Comparison of ENCODE assay signal across 14 cellular contexts in genomic region chr12:124499873-124500231, GRCh38.
A peak's percentile ranks its signal among the peaks of the same experiment; 100 is the strongest.
DNase-seq lines count a peak whose midpoint lies in the region; ATAC-seq and TF ChIP-seq lines count a peak whose summit lies in the region.
"Had no signal": no experiment of that assay in that cellular context is flagged by ENCODE, and none has a peak within 500 bp of the region (broad histone marks: within the 10 kb centered on the region; RNA-seq: fewer than 3 reads in every experiment).

No MANE protein-coding gene starts in this region.

- no peak overlapping the region for H3K4me2 ChIP-seq in mammary epithelial cell (ENCODE audit: insufficient read depth, low read depth, low read length)

- no peaks in the 10 kb centered on the region for H3K27me3 Mint-ChIP-seq in MCF 10A (ENCODE audit: insufficient read depth, unreplicated experiment)
- peaks cover 4% of the 10 kb centered on the region for H3K27me3 Mint-ChIP-seq in brain
- no peaks in the 10 kb centered on the region for H3K27me3 Mint-ChIP-seq in nephron (ENCODE audit: low read depth)
- H3K27me3 Mint-ChIP-seq: activated B cell treated with CpG ODN at 0.5 μM for 24 hours; activated CD8-positive, alpha-beta memory T cell treated with anti-CD3 and anti-CD28 coated beads, Interleukin-2, amount 10 ng/mL, durations not matched to agents 7 days and 5 days had no signal

- no peak overlapping the region for H2AFZ ChIP-seq in mammary epithelial cell (ENCODE audit: low read depth, low read length)
- H2AFZ ChIP-seq: parathyroid adenoma had no signal

- H3K79me2 ChIP-seq in mammary epithelial cell (ENCODE audit: insufficient read depth, low read length) = peaks cover 100% of the 10 kb centered on the region

- DNase-seq in MCF 10A (ENCODE audit: unreplicated experiment) = no peak
- no peak for DNase-seq in mammary epithelial cell
- no peak for DNase-seq in tibial nerve (ENCODE audit: low spot score in 2 of 2)
- DNase-seq in NCI-H187 treated with DMSO at 0.1 percent for 48 hours (lab: John Stamatoyannopoulos, UW) = no peak
- DNase-seq in stimulated activated naive CD4-positive, alpha-beta T cell (lab: John Stamatoyannopoulos, UW) = no peak
- DNase-seq: activated B cell treated with CpG ODN at 0.5 μM for 24 hours; activated CD8-positive, alpha-beta memory T cell treated with anti-CD3 and anti-CD28 coated beads, Interleukin-2, amount 10 ng/mL, durations not matched to agents 7 days and 5 days; NCI-H1930; NCI-H526; T-helper 1 cell had no signal

- ATAC-seq in GM18502 (IDR thresholded peaks at IDR 0.05; ENCODE audit: poor library complexity, unreplicated experiment) = no peak
- ATAC-seq: activated CD8-positive, alpha-beta memory T cell treated with anti-CD3 and anti-CD28 coated beads, Interleukin-2, amount 10 ng/mL, durations not matched to agents 7 days and 5 days had no signal

- dilution Hi-C loops in mammary epithelial cell (cut with HindIII; ENCODE audit: low sequenced_read_pairs) = loop anchor here (5.0 to 10.0 kb wide), 4 partner anchors 58 to 237 kb away; no protein-coding TSS in a partner anchor

- H3K27me3 ChIP-seq in mammary epithelial cell (ENCODE audit: insufficient read depth, low read length) (no peaks in the 10 kb centered on the region), tibial nerve (no peaks in the 10 kb centered on the region)

- TF ChIP-seq CTCF in MCF 10A (IDR thresholded peaks at IDR 0.05; ENCODE audit: unreplicated experiment) (no peak), mammary epithelial cell (conservative IDR thresholded peaks at IDR 0.05 in 1 of 2, IDR thresholded peaks at IDR 0.05 in 1 of 2; ENCODE audit: extremely low read depth in 1 of 2, insufficient read depth in 1 of 2, low read depth in 1 of 2, low read length in 2 of 2) (no peak), brain (conservative IDR thresholded peaks at IDR 0.05) (no peak), nephron (IDR thresholded peaks at IDR 0.05; ENCODE audit: unreplicated experiment in 3 of 3) (no peak), tibial nerve (IDR thresholded peaks at IDR 0.05) (no peak)

- no peak overlapping the region for H3K9ac ChIP-seq in mammary epithelial cell (ENCODE audit: insufficient read depth, low read length)
- H3K9ac ChIP-seq: parathyroid adenoma had no signal

- no peaks in the 10 kb centered on the region for H3K36me3 ChIP-seq in mammary epithelial cell (ENCODE audit: insufficient read depth, low read length)
- peaks cover 0 to 4% (median 0%) of the 10 kb centered on the region in 3 donors for H3K36me3 ChIP-seq in tibial nerve

- H3K9me3 ChIP-seq in mammary epithelial cell (replicated peaks; ENCODE audit: insufficient read depth, low read length) (no peaks in the 10 kb centered on the region), tibial nerve (no peaks in the 10 kb centered on the region)

- H3K4me1 Mint-ChIP-seq in MCF 10A (ENCODE audit: insufficient read depth, unreplicated experiment) (peaks cover 40% of the 10 kb centered on the region), brain (peaks cover 76% of the 10 kb centered on the region), nephron (peaks cover 73% of the 10 kb centered on the region)

- TF ChIP-seq EP300 in tibial nerve (IDR thresholded peaks at IDR 0.05) = no peak

- in situ Hi-C loops in mammary epithelial cell (cut with MboI; ENCODE audit: low sequenced_read_pairs in 2 of 2) = no loop called here

- CTCF ChIA-PET in MCF 10A (lab: Yijun Ruan, JAX) (interaction anchor here (0.5 to 0.6 kb wide), 2 partner anchors 256 to 463 kb away, joined by 3 read pairs; no protein-coding TSS in a partner anchor), mammary epithelial cell (lab: Charles Lee; ENCODE audit: low non-redundant PET) (interaction anchor here (0.6 kb wide), 1 partner anchor 17 kb away, joined by 4 read pairs; no protein-coding TSS in a partner anchor)

- H3K4me3 ChIP-seq in mammary epithelial cell (replicated peaks in 1 of 3; ENCODE audit: insufficient read depth in 1 of 3, low read depth in 2 of 3, low read length in 3 of 3) = no peak overlapping the region
- H3K4me3 ChIP-seq in tibial nerve = no peak overlapping the region

- H4K20me1 ChIP-seq in mammary epithelial cell (ENCODE audit: insufficient read depth, low read length) = no peaks in the 10 kb centered on the region

- H3K9me3 Mint-ChIP-seq in MCF 10A (ENCODE audit: unreplicated experiment) (no peaks in the 10 kb centered on the region), brain (no peaks in the 10 kb centered on the region), nephron (no peaks in the 10 kb centered on the region)
- H3K9me3 Mint-ChIP-seq: activated B cell treated with CpG ODN at 0.5 μM for 24 hours had no signal

- no peak overlapping the region for H3K27ac Mint-ChIP-seq in MCF 10A (ENCODE audit: low read depth, unreplicated experiment)
- H3K27ac Mint-ChIP-seq in brain = peak overlapping the region; percentile 78 to 94 (median 87)
- H3K27ac Mint-ChIP-seq in nephron = peak overlapping the region; percentile 91 to 92 (median 91)
- H3K27ac Mint-ChIP-seq: activated B cell treated with CpG ODN at 0.5 μM for 24 hours; activated CD8-positive, alpha-beta memory T cell treated with anti-CD3 and anti-CD28 coated beads, Interleukin-2, amount 10 ng/mL, durations not matched to agents 7 days and 5 days had no signal

- H3K36me3 Mint-ChIP-seq in MCF 10A (ENCODE audit: insufficient read depth, unreplicated experiment) (peaks cover 23% of the 10 kb centered on the region), brain (no peaks in the 10 kb centered on the region), nephron (ENCODE audit: low read depth) (no peaks in the 10 kb centered on the region)
- H3K36me3 Mint-ChIP-seq: activated CD8-positive, alpha-beta memory T cell treated with anti-CD3 and anti-CD28 coated beads, Interleukin-2, amount 10 ng/mL, durations not matched to agents 7 days and 5 days had no signal

- TF ChIP-seq POLR2A in tibial nerve (IDR thresholded peaks at IDR 0.05) = no peak

- H3K4me1 ChIP-seq in mammary epithelial cell (ENCODE audit: insufficient read depth, low read length) (peaks cover 59% of the 10 kb centered on the region), tibial nerve (peaks cover 9 to 98% (median 64%) of the 10 kb centered on the region in 4 donors)
- H3K4me1 ChIP-seq: parathyroid adenoma had no signal

- POLR2A ChIA-PET in MCF 10A (lab: Yijun Ruan, JAX) = no interaction called here

- 86% methylated on average over 9 of the region's 11 CpGs for WGBS in mammary epithelial cell (ENCODE audit: low coverage, missing lambda C conversion rate)
- 90% methylated on average over 9 to 11 of the region's 11 CpGs for WGBS in tibial nerve, 2 donors

- BruUV-seq in MCF 10A (replicated peaks; lab: Mats Ljungman, UMichigan) = no TSS peak
- no TSS peak for BruUV-seq in mammary epithelial cell (replicated peaks; lab: Mats Ljungman, UMichigan)

- H3K27ac ChIP-seq in mammary epithelial cell (ENCODE audit: insufficient read depth, low read depth, low read length) (no peak overlapping the region), tibial nerve (peak overlapping the region in 3 of 4 donors; percentile 46 to 88 (median 78))
- H3K27ac ChIP-seq: parathyroid adenoma had no signal

- intact Hi-C loops in MCF 10A (cut with micrococcal nuclease) = loop anchor here (10.0 kb wide), 1 partner anchor 465 kb away; no protein-coding TSS in a partner anchor
- intact Hi-C loops in mammary epithelial cell (cut with micrococcal nuclease) = no loop called here

- peak overlapping the region; percentile 10 for H3K4me3 Mint-ChIP-seq in MCF 10A (ENCODE audit: unreplicated experiment)
- no peak overlapping the region for H3K4me3 Mint-ChIP-seq in brain
- no peak overlapping the region for H3K4me3 Mint-ChIP-seq in nephron
- H3K4me3 Mint-ChIP-seq: activated B cell treated with CpG ODN at 0.5 μM for 24 hours; activated CD8-positive, alpha-beta memory T cell treated with anti-CD3 and anti-CD28 coated beads, Interleukin-2, amount 10 ng/mL, durations not matched to agents 7 days and 5 days had no signal
